In the genomic region with DNA sequence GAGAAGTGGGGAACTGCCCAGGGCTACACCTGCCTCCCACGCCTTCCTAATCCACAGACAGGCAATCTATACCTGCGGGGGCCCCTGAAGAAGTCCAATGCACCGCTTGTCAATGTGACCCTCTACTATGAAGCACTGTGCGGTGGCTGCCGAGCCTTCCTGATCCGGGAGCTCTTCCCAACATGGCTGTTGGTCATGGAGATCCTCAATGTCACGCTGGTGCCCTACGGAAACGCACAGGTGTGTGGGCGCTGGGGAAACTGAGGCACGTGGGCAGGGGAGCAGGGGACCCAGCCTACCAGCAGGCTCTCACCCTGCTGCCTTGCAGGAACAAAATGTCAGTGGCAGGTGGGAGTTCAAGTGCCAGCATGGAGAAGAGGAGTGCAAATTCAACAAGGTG, we compare ENCODE assay signal across 1 cellular context.
TF ChIP-seq lines count a peak whose summit lies in the region.

No MANE protein-coding gene starts in this region.

TF ChIP-seq in HCT116, 20 proteins besides CTCF, POLR2A, EP300 and RAD21:
- TF ChIP-seq, protein P1, sequence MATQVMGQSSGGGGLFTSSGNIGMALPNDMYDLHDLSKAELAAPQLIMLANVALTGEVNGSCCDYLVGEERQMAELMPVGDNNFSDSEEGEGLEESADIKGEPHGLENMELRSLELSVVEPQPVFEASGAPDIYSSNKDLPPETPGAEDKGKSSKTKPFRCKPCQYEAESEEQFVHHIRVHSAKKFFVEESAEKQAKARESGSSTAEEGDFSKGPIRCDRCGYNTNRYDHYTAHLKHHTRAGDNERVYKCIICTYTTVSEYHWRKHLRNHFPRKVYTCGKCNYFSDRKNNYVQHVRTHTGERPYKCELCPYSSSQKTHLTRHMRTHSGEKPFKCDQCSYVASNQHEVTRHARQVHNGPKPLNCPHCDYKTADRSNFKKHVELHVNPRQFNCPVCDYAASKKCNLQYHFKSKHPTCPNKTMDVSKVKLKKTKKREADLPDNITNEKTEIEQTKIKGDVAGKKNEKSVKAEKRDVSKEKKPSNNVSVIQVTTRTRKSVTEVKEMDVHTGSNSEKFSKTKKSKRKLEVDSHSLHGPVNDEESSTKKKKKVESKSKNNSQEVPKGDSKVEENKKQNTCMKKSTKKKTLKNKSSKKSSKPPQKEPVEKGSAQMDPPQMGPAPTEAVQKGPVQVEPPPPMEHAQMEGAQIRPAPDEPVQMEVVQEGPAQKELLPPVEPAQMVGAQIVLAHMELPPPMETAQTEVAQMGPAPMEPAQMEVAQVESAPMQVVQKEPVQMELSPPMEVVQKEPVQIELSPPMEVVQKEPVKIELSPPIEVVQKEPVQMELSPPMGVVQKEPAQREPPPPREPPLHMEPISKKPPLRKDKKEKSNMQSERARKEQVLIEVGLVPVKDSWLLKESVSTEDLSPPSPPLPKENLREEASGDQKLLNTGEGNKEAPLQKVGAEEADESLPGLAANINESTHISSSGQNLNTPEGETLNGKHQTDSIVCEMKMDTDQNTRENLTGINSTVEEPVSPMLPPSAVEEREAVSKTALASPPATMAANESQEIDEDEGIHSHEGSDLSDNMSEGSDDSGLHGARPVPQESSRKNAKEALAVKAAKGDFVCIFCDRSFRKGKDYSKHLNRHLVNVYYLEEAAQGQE (IDR thresholded peaks at IDR 0.05; ENCODE audit: low read depth): no peak
- no peak for TF ChIP-seq YY1 (IDR thresholded peaks at IDR 0.05; ENCODE audit: extremely low read depth, insufficient replicate concordance, low read depth, low read length)
- TF ChIP-seq, protein P2, sequence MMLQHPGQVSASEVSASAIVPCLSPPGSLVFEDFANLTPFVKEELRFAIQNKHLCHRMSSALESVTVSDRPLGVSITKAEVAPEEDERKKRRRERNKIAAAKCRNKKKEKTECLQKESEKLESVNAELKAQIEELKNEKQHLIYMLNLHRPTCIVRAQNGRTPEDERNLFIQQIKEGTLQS (IDR thresholded peaks at IDR 0.05): no peak
- no peak for TF ChIP-seq POLR2AphosphoS5 (IDR thresholded peaks at IDR 0.05; ENCODE audit: low read depth, low read length)
